Comparison of ENCODE assay signal across 17 cellular contexts in genomic region chr1:35210306-35211112, GRCh38. TPM values are rescaled to one million over a fixed set of nuclear protein-coding genes. Genes with fewer than 3 reads are reported as not detected.
A peak's percentile ranks its signal among the peaks of the same experiment; 100 is the strongest.
DNase-seq lines count a peak whose midpoint lies in the region; ATAC-seq and TF ChIP-seq lines count a peak whose summit lies in the region.
"Had no signal": no experiment of that assay in that cellular context is flagged by ENCODE, and none has a peak within 500 bp of the region (broad histone marks: within the 10 kb centered on the region; RNA-seq: fewer than 3 reads in every experiment).

No MANE protein-coding gene starts in this region.

- peak overlapping the region; percentile 22; the same call in 1 of the 2 replicates for H3K4me3 ChIP-seq in HUES48 (ENCODE audit: low read depth, low read length)
- H3K4me3 ChIP-seq: PC-9, right lobe of liver had no signal

- H3K27me3 ChIP-seq in HUES48 (ENCODE audit: control insufficient read depth, insufficient read depth, low read length): no peaks in the 10 kb centered on the region
- H3K27me3 ChIP-seq: BE2C, right lobe of liver had no signal

- peak overlapping the region; percentile 63 for H3K27ac Mint-ChIP-seq in progenitor cell of endocrine pancreas

- no peaks in the 10 kb centered on the region for H3K27me3 Mint-ChIP-seq in progenitor cell of endocrine pancreas
- H3K27me3 Mint-ChIP-seq: naive thymus-derived CD8-positive, alpha-beta T cell had no signal

- H3K9me3 ChIP-seq in HUES48 (ENCODE audit: control insufficient read depth, insufficient read depth, low read length): no peaks in the 10 kb centered on the region
- H3K9me3 ChIP-seq: BE2C, right lobe of liver had no signal

- H3K4me1 ChIP-seq in HUES48 (ENCODE audit: control insufficient read depth, insufficient read depth, low read length): peaks cover 17% of the 10 kb centered on the region
- H3K4me1 ChIP-seq: BE2C, right lobe of liver had no signal

- H3K27ac ChIP-seq in HUES48 (ENCODE audit: low read depth, low read length): peak overlapping the region; percentile 70
- H3K27ac ChIP-seq: PC-9, right lobe of liver had no signal

- ATAC-seq in HG03571 (IDR thresholded peaks at IDR 0.05; ENCODE audit: unreplicated experiment): no peak
- no peak for ATAC-seq in HG03432 (IDR thresholded peaks at IDR 0.05; ENCODE audit: unreplicated experiment)
- ATAC-seq: right lobe of liver, SK-N-SH treated with all-trans-retinoic acid at 6 μM for 48 hours had no signal

- no peaks in the 10 kb centered on the region for H3K36me3 ChIP-seq in HUES48 (ENCODE audit: control insufficient read depth, insufficient read depth, low read length)
- H3K36me3 ChIP-seq: BE2C, right lobe of liver had no signal

- H3K9ac ChIP-seq in HUES48 (ENCODE audit: low read depth, low read length): peak overlapping the region; percentile 57

- H3K4me1 Mint-ChIP-seq in progenitor cell of endocrine pancreas (ENCODE audit: low read depth): no peaks in the 10 kb centered on the region

- TF ChIP-seq CTCF in progenitor cell of endocrine pancreas (IDR thresholded peaks at IDR 0.05; ENCODE audit: unreplicated experiment): no peak

- no peaks in the 10 kb centered on the region for H3K36me3 Mint-ChIP-seq in progenitor cell of endocrine pancreas (ENCODE audit: insufficient read depth)
- H3K36me3 Mint-ChIP-seq: naive thymus-derived CD8-positive, alpha-beta T cell had no signal

- DNase-seq in amniotic epithelial cell (ENCODE audit: low read depth) (peak; percentile 21), iPS DF 4.7 (ENCODE audit: extremely low read depth, low spot score) (peak; percentile 22), progenitor cell of endocrine pancreas (ENCODE audit: low spot score, unreplicated experiment) (no peak)
- DNase-seq in stimulated activated CD4-positive, alpha-beta T cell treated with anti-CD3 and anti-CD28 coated beads, Interleukin-12 subunit alpha, Interleukin-12 subunit beta, amount 100 ng/mL, for 4 hours: no peak
- DNase-seq: activated CD4-positive, alpha-beta T cell treated with anti-CD3 and anti-CD28 coated beads, Interleukin-2, amount 50 U/mL, for 48 hours; activated T-cell treated with anti-CD3 and anti-CD28 coated beads, Interleukin-2, amount 50 U/mL, for 48 hours; BE2C; naive thymus-derived CD8-positive, alpha-beta T cell; NCI-H510A treated with DMSO at 0.1 percent for 48 hours; PC-9; right lobe of liver; stimulated activated CD4-positive, alpha-beta T cell treated with anti-CD3 and anti-CD28 coated beads, Interleukin-4, amount 100 ng/mL, for 4 hours; trophoblast cell had no signal

- no peak overlapping the region for H3K4me3 Mint-ChIP-seq in progenitor cell of endocrine pancreas (ENCODE audit: low read depth)

- H3K9me3 Mint-ChIP-seq in progenitor cell of endocrine pancreas (ENCODE audit: low read depth): no peaks in the 10 kb centered on the region
- H3K9me3 Mint-ChIP-seq: naive thymus-derived CD8-positive, alpha-beta T cell had no signal

RNA-seq across cellular contexts. Expression of gene SFPQ, which starts 17.6 kb away (rescaled TPM):
- 651 and 653 TPM in 2 replicates for total RNA-seq in progenitor cell of endocrine pancreas

RNA-seq across cellular contexts. Expression of gene ZMYM4, which starts 58.0 kb away (rescaled TPM):
- total RNA-seq in progenitor cell of endocrine pancreas: 95.8 and 103 TPM in 2 replicates

Comparison
In these comparisons a context has a peak if more than half of its experiments do, and no peak if none do; other contexts are left out.
1. DNase-seq: peak in amniotic epithelial cell (single experiment) and iPS DF 4.7 (single experiment); none in progenitor cell of endocrine pancreas (single experiment) and stimulated activated CD4-positive, alpha-beta T cell treated with anti-CD3 and anti-CD28 coated beads, Interleukin-12 subunit alpha, Interleukin-12 subunit beta, amount 100 ng/mL, for 4 hours (single experiment).